In genomic region chr2:200862532-200863000, GRCh38 we compare ENCODE assay signal across 8 cellular contexts. TPM values are rescaled to one million over a fixed set of nuclear protein-coding genes. Genes with fewer than 3 reads are reported as not detected.
DNase-seq lines count a peak whose midpoint lies in the region; ATAC-seq, FAIRE-seq and TF ChIP-seq lines count a peak whose summit lies in the region.

No MANE protein-coding gene starts in this region.

- H3K36me3 ChIP-seq in endothelial cell of umbilical vein (ENCODE audit: control insufficient read depth in 2 of 2, extremely low read depth in 1 of 2, insufficient read depth in 2 of 2, low read length in 2 of 2) (peaks cover 15 to 16% of the 10 kb centered on the region in 2 experiments), neural cell (ENCODE audit: insufficient read depth, low read length) (peaks cover 9% of the 10 kb centered on the region), thymus (ENCODE audit: control insufficient read depth, insufficient read depth) (peaks cover 13% of the 10 kb centered on the region)

- DNase-seq in GM12865 (ENCODE audit: low read depth) (peak; percentile 59), NB4 (ENCODE audit: low read depth) (peak; percentile 62), endothelial cell of umbilical vein (ENCODE audit: low read depth, low spot score) (peak; percentile 73), NCI-H1930 (lab: John Stamatoyannopoulos, UW) (no peak)
- peak; percentile 71 for DNase-seq in activated CD8-positive, alpha-beta memory T cell treated with anti-CD3 and anti-CD28 coated beads for 24 hours

- no peaks in the 10 kb centered on the region for H3K9me1 ChIP-seq in endothelial cell of umbilical vein (replicated peaks; ENCODE audit: control insufficient read depth, extremely low read depth, insufficient read depth, low read length)

- H3K4me1 ChIP-seq in endothelial cell of umbilical vein (ENCODE audit: control insufficient read depth, extremely low read depth, insufficient read depth, low read length), result peaks cover 26% of the 10 kb centered on the region
- no peaks in the 10 kb centered on the region for H3K4me1 ChIP-seq in thymus (ENCODE audit: control insufficient read depth, insufficient read depth, low read length)

- H3F3A ChIP-seq in neural cell (ENCODE audit: insufficient read depth, low read length, poor library complexity, severe bottlenecking), result peaks cover 4% of the 10 kb centered on the region

- no peaks in the 10 kb centered on the region for H3K9me2 ChIP-seq in neural cell (ENCODE audit: insufficient read depth, low read length)

- TF ChIP-seq CTCF in GM12865 (IDR thresholded peaks at IDR 0.05; ENCODE audit: insufficient read depth, low read depth, low read length, missing control alignments), result no peak
- TF ChIP-seq CTCF in NB4 (IDR thresholded peaks at IDR 0.05; ENCODE audit: low read depth, low read length), result no peak
- no peak for TF ChIP-seq CTCF in endothelial cell of umbilical vein (IDR thresholded peaks at IDR 0.05; ENCODE audit: extremely low read depth in 1 of 2, insufficient read depth in 1 of 2, low read depth in 1 of 2, low read length in 2 of 2)
- TF ChIP-seq CTCF in neural cell (IDR thresholded peaks at IDR 0.05; ENCODE audit: poor library complexity, severe bottlenecking), result no peak

- H3K9me3 ChIP-seq in endothelial cell of umbilical vein (replicated peaks; ENCODE audit: control insufficient read depth, insufficient read depth, low read length) (no peaks in the 10 kb centered on the region), neural cell (ENCODE audit: low read length) (no peaks in the 10 kb centered on the region), thymus (ENCODE audit: control insufficient read depth) (no peaks in the 10 kb centered on the region)

- H2AFZ ChIP-seq in endothelial cell of umbilical vein (ENCODE audit: low read depth, low read length) (no peak overlapping the region), neural cell (ENCODE audit: low read depth, low read length) (no peak overlapping the region)

- peak overlapping the region; percentile 100 for H3K9ac ChIP-seq in endothelial cell of umbilical vein (replicated peaks; ENCODE audit: extremely low read depth, insufficient read depth, low read length)
- H3K9ac ChIP-seq in neural cell (ENCODE audit: low read length), result peak overlapping the region; percentile 100

- peaks cover 68% of the 10 kb centered on the region for H3K79me2 ChIP-seq in endothelial cell of umbilical vein (ENCODE audit: control insufficient read depth, insufficient read depth, low read length)
- peaks cover 65% of the 10 kb centered on the region for H3K79me2 ChIP-seq in neural cell (replicated peaks; ENCODE audit: insufficient read depth, low read length)

- CTCF ChIA-PET in endothelial cell of umbilical vein (lab: Charles Lee), result no interaction called here

- no peak for TF ChIP-seq EP300 in neural cell (conservative IDR thresholded peaks at IDR 0.05; ENCODE audit: poor library complexity, severe bottlenecking)

- H4K20me1 ChIP-seq in endothelial cell of umbilical vein (replicated peaks; ENCODE audit: control insufficient read depth, extremely low read depth, insufficient read depth, low read length) (peaks cover 14% of the 10 kb centered on the region), neural cell (ENCODE audit: insufficient read depth) (peaks cover 39% of the 10 kb centered on the region)

- intact Hi-C loops in endothelial cell of umbilical vein (cut with micrococcal nuclease), result loop anchor here (5.0 kb wide), 1 partner anchor 95 kb away; no protein-coding TSS in a partner anchor

- H3K4me3 ChIP-seq in GM12865 (ENCODE audit: low read depth, low read length) (peak overlapping the region; percentile 69), NB4 (ENCODE audit: low read depth, low read length) (peak overlapping the region; percentile 84), endothelial cell of umbilical vein (replicated peaks in 1 of 3; ENCODE audit: insufficient read depth in 1 of 3, low read depth in 1 of 3, low read length in 3 of 3) (peak overlapping the region; percentile 90 to 99 (median 91)), neural cell (ENCODE audit: low read length) (peak overlapping the region; percentile 98), thymus (ENCODE audit: low read length) (peak overlapping the region; percentile 81)

- H3K4me2 ChIP-seq in endothelial cell of umbilical vein (ENCODE audit: insufficient read depth, low read length), result peak overlapping the region; percentile 99
- H3K4me2 ChIP-seq in neural cell (ENCODE audit: low read length), result peak overlapping the region; percentile 28

- ATAC-seq in HG03135 (IDR thresholded peaks at IDR 0.05; ENCODE audit: unreplicated experiment), result no peak

- TF ChIP-seq RAD21 in neural cell (conservative IDR thresholded peaks at IDR 0.05), result no peak

- H3K27me3 ChIP-seq in endothelial cell of umbilical vein (ENCODE audit: control insufficient read depth in 2 of 2, insufficient read depth in 2 of 2, low read length in 2 of 2), result no peaks in the 10 kb centered on the region
- H3K27me3 ChIP-seq in neural cell (ENCODE audit: insufficient read depth, low read depth, low read length), result no peaks in the 10 kb centered on the region
- H3K27me3 ChIP-seq in thymus (ENCODE audit: control insufficient read depth, insufficient read depth), result no peaks in the 10 kb centered on the region

- POLR2A ChIA-PET in endothelial cell of umbilical vein (lab: Charles Lee), result no interaction called here

- dilution Hi-C loops in endothelial cell of umbilical vein (cut with MboI; ENCODE audit: extremely low pct_ligation_motif_present, low sequenced_read_pairs), result no loop called here

- TF ChIP-seq POLR2A in NB4 (IDR thresholded peaks at IDR 0.05; ENCODE audit: extremely low read depth, insufficient read length) (no peak), endothelial cell of umbilical vein (IDR thresholded peaks at IDR 0.05; ENCODE audit: low read depth, low read length) (no peak)

- peak; percentile 28 for FAIRE-seq in endothelial cell of umbilical vein (lab: Jason Lieb, UNC)

- no TSS peak for BruUV-seq in endothelial cell of umbilical vein (replicated peaks; lab: Mats Ljungman, UMichigan)

- H3K27ac ChIP-seq in endothelial cell of umbilical vein (ENCODE audit: insufficient read depth, low read depth, low read length) (peak overlapping the region; percentile 88), neural cell (ENCODE audit: low read length) (peak overlapping the region; percentile 100), thymus (ENCODE audit: low read depth) (peak overlapping the region; percentile 53)

- under 1% methylated on average over 13 of the region's 13 CpGs for WGBS in thymus

TF ChIP-seq in endothelial cell of umbilical vein, 7 proteins besides CTCF, POLR2A, EP300 and RAD21:
- TF ChIP-seq MYC (IDR thresholded peaks at IDR 0.05; ENCODE audit: low read depth, low read length) (no peak), GATA2 (IDR thresholded peaks at IDR 0.05; ENCODE audit: insufficient read depth, insufficient read length, low read depth, low read length) (peak; percentile 15)

TF ChIP-seq in neural cell, 6 proteins besides CTCF, POLR2A, EP300 and RAD21 (continues in another document):
- no peak for TF ChIP-seq SMC3 (conservative IDR thresholded peaks at IDR 0.05; ENCODE audit: poor library complexity)
- no peak for TF ChIP-seq TAF1 (IDR thresholded peaks at IDR 0.05; ENCODE audit: low read depth)

RNA-seq across cellular contexts. Expression of gene CLK1, which starts 1.9 kb away (rescaled TPM):
- total RNA-seq in endothelial cell of umbilical vein, result 79.7 and 92.4 TPM in 2 replicates
- polyA plus RNA-seq in endothelial cell of umbilical vein, result 33.1 and 61.4 TPM in 2 replicates
- 28.5 and 31.4 TPM in 2 replicates for polyA plus RNA-seq in endothelial cell of umbilical vein (2011; cell fraction: cytosol; rRNA removed)
- polyA plus RNA-seq in endothelial cell of umbilical vein (2011; cell fraction: nucleus; rRNA removed), result 375 and 530 TPM in 2 replicates
- polyA plus RNA-seq in endothelial cell of umbilical vein (2012), result 43.6 and 50.2 TPM in 2 replicates
- 39.2 and 48.8 TPM in 2 replicates for polyA minus RNA-seq in endothelial cell of umbilical vein
- polyA minus RNA-seq in endothelial cell of umbilical vein (2011; cell fraction: cytosol; rRNA and poly(A)+ RNA removed), result 16.3 TPM
- polyA minus RNA-seq in endothelial cell of umbilical vein (2011; cell fraction: nucleus; rRNA and poly(A)+ RNA removed), result 176 and 226 TPM in 2 replicates
- polyA plus RNA-seq in neural cell, result 699 and 745 TPM in 2 replicates
- 219 and 220 TPM in 2 replicates for polyA minus RNA-seq in neural cell
- polyA plus RNA-seq in thymus, result 1,486 TPM

RNA-seq across cellular contexts. Expression of gene PPIL3, which starts 26.3 kb away (rescaled TPM):
- 25.0 and 28.7 TPM in 2 replicates for total RNA-seq in endothelial cell of umbilical vein
- polyA plus RNA-seq in endothelial cell of umbilical vein (22.1 and 27.1 TPM in 2 replicates), neural cell (78.1 and 109 TPM in 2 replicates), thymus (32.6 TPM)
- polyA plus RNA-seq in endothelial cell of umbilical vein (2011; cell fraction: cytosol; rRNA removed), result 28.2 and 31.3 TPM in 2 replicates
- polyA plus RNA-seq in endothelial cell of umbilical vein (2011; cell fraction: nucleus; rRNA removed), result 32.0 and 37.2 TPM in 2 replicates
- polyA plus RNA-seq in endothelial cell of umbilical vein (2012), result 21.7 and 26.2 TPM in 2 replicates
- polyA minus RNA-seq in endothelial cell of umbilical vein (7.8 and 22.2 TPM in 2 replicates), neural cell (39.9 and 44.3 TPM in 2 replicates)
- 16.1 TPM for polyA minus RNA-seq in endothelial cell of umbilical vein (2011; cell fraction: cytosol; rRNA and poly(A)+ RNA removed)
- polyA minus RNA-seq in endothelial cell of umbilical vein (2011; cell fraction: nucleus; rRNA and poly(A)+ RNA removed), result 6.4 and 14.8 TPM in 2 replicates

RNA-seq across cellular contexts. Expression of gene NIF3L1, which starts 26.6 kb away (rescaled TPM):
- total RNA-seq in endothelial cell of umbilical vein, result 14.9 and 16.3 TPM in 2 replicates
- 31.9 and 37.5 TPM in 2 replicates for polyA plus RNA-seq in endothelial cell of umbilical vein
- polyA plus RNA-seq in endothelial cell of umbilical vein (2011; cell fraction: cytosol; rRNA removed), result 26.9 and 29.6 TPM in 2 replicates
- 29.2 and 31.2 TPM in 2 replicates for polyA plus RNA-seq in endothelial cell of umbilical vein (2011; cell fraction: nucleus; rRNA removed)
- 9.2 and 14.4 TPM in 2 replicates for polyA plus RNA-seq in endothelial cell of umbilical vein (2012)
- polyA minus RNA-seq in endothelial cell of umbilical vein, result 30.1 and 37.4 TPM in 2 replicates
- polyA minus RNA-seq in endothelial cell of umbilical vein (2011; cell fraction: cytosol; rRNA and poly(A)+ RNA removed), result 17.8 TPM
- polyA minus RNA-seq in endothelial cell of umbilical vein (2011; cell fraction: nucleus; rRNA and poly(A)+ RNA removed), result 13.1 and 27.7 TPM in 2 replicates
- 57.0 and 74.8 TPM in 2 replicates for polyA plus RNA-seq in neural cell
- 47.0 and 52.1 TPM in 2 replicates for polyA minus RNA-seq in neural cell
- 26.2 TPM for polyA plus RNA-seq in thymus

RNA-seq across cellular contexts. Expression of gene BZW1, which starts 50.9 kb away (rescaled TPM):
- total RNA-seq in endothelial cell of umbilical vein, result 347 and 353 TPM in 2 replicates
- polyA plus RNA-seq in endothelial cell of umbilical vein, result 130 and 174 TPM in 2 replicates
- 219 and 224 TPM in 2 replicates for polyA plus RNA-seq in endothelial cell of umbilical vein (2011; cell fraction: cytosol; rRNA removed)
- 143 and 157 TPM in 2 replicates for polyA plus RNA-seq in endothelial cell of umbilical vein (2011; cell fraction: nucleus; rRNA removed)
- polyA plus RNA-seq in endothelial cell of umbilical vein (2012), result 344 and 564 TPM in 2 replicates
- 305 and 337 TPM in 2 replicates for polyA minus RNA-seq in endothelial cell of umbilical vein
- 414 TPM for polyA minus RNA-seq in endothelial cell of umbilical vein (2011; cell fraction: cytosol; rRNA and poly(A)+ RNA removed)
- 184 and 211 TPM in 2 replicates for polyA minus RNA-seq in endothelial cell of umbilical vein (2011; cell fraction: nucleus; rRNA and poly(A)+ RNA removed)
- polyA plus RNA-seq in neural cell, result 291 and 339 TPM in 2 replicates
- polyA minus RNA-seq in neural cell, result 793 and 913 TPM in 2 replicates
- 119 TPM for polyA plus RNA-seq in thymus

Comparison
In these comparisons a context has a peak if more than half of its experiments do, and no peak if none do; other contexts are left out.
1. DNase-seq: peak in GM12865 (single experiment), NB4 (single experiment), activated CD8-positive, alpha-beta memory T cell treated with anti-CD3 and anti-CD28 coated beads for 24 hours (single experiment) and endothelial cell of umbilical vein (single experiment); none in NCI-H1930 (0 of 2).
2. Peak in every context shown above with its lines, with median percentiles within 50 percentile points of each other: H3K4me3 ChIP-seq and H3K27ac ChIP-seq.